In the genomic region with DNA sequence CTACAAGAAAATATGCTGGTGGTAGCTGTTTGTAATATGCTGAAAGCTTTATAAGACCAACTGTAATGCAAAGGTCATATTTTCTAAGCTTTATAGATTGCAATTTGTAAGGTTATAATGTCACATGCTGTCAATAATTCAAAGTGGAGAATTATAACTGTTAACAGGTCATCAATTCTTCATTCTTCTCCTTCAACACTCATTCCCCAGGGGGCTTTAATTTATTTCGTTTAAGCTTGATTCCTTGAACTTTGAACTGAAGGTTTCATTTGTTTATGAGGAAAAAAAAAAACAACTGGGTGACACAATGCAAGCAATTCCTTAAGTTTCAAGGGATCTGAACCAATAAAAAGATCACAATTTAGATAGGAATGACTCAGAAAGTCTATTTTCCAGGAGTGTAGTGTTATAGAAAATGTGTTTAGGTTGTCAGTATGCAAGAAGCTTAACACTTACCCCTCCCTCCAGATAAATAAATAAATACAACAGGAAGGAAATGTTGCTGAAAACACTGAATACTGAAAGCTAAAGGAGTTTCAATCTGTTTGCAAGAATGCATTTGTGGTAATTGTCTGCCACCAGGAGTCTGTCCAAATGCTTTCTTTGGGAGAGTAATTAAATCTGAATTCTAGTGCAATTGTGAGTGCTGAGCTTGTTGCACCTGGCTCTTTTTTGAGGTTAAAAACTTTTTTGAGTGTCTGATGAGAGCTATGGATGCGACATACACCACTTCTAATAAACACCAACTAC, we compare ENCODE assay signal across 11 cellular contexts.
DNase-seq lines count a peak whose midpoint lies in the region; ATAC-seq, FAIRE-seq and TF ChIP-seq lines count a peak whose summit lies in the region.
"Had no signal": no experiment of that assay in that cellular context is flagged by ENCODE, and none has a peak within 500 bp of the region (broad histone marks: within the 10 kb centered on the region; RNA-seq: fewer than 3 reads in every experiment).

No MANE protein-coding gene starts in this region.

- peaks cover 2 to 9% (median 4%) of the 10 kb centered on the region in 5 experiments for H3K9me3 Mint-ChIP-seq in brain
- H3K9me3 Mint-ChIP-seq: stimulated activated naive CD8-positive, alpha-beta T cell treated with anti-CD3 and anti-CD28 coated beads, Interleukin-15, Interleukin-2, amounts not matched to agents 100 ng/mL and 50 ng/mL, for 24 hours had no signal

- peaks cover 42% of the 10 kb centered on the region for H3K4me1 Mint-ChIP-seq in brain

- no peaks in the 10 kb centered on the region for H3K27me3 Mint-ChIP-seq in brain
- H3K27me3 Mint-ChIP-seq: stimulated activated naive CD8-positive, alpha-beta T cell treated with anti-CD3 and anti-CD28 coated beads, Interleukin-15, Interleukin-2, amounts not matched to agents 100 ng/mL and 50 ng/mL, for 24 hours had no signal

- peak overlapping the region in 1 of 5 experiments; percentile 8 for H3K4me3 Mint-ChIP-seq in brain
- H3K4me3 Mint-ChIP-seq: stimulated activated naive CD8-positive, alpha-beta T cell treated with anti-CD3 and anti-CD28 coated beads, Interleukin-15, Interleukin-2, amounts not matched to agents 100 ng/mL and 50 ng/mL, for 24 hours had no signal

- peaks cover 3% of the 10 kb centered on the region for H3K36me3 Mint-ChIP-seq in brain

- peak overlapping the region in 3 of 5 experiments; percentile 17 to 54 (median 43) for H3K27ac Mint-ChIP-seq in brain
- H3K27ac Mint-ChIP-seq: stimulated activated naive CD8-positive, alpha-beta T cell treated with anti-CD3 and anti-CD28 coated beads, Interleukin-15, Interleukin-2, amounts not matched to agents 100 ng/mL and 50 ng/mL, for 24 hours had no signal

- DNase-seq in GM18507 (ENCODE audit: extremely low spot score, insufficient read length, low read depth) (peak; percentile 15), AG08395 (ENCODE audit: low spot score) (no peak), epidermal melanocyte (ENCODE audit: insufficient read length, low spot score) (no peak)
- no peak for DNase-seq in stimulated activated CD4-positive, alpha-beta T cell treated with anti-CD3 and anti-CD28 coated beads, Interleukin-1b, Interleukin-23, amount 100 ng/mL, for 48 hours
- DNase-seq in stimulated activated naive CD8-positive, alpha-beta T cell treated with anti-CD3 and anti-CD28 coated beads, Interleukin-15, Interleukin-2, amounts not matched to agents 100 U/mL and 50 U/mL, for 24 hours, result no peak
- DNase-seq: activated effector memory CD4-positive, alpha-beta T cell treated with Interleukin-2 at 50 U/mL for 16 hours; cortex of kidney had no signal

- TF ChIP-seq CTCF in brain (conservative IDR thresholded peaks at IDR 0.05), result peak; percentile 9 to 25

- peak; percentile 84 for FAIRE-seq in GM18507 (lab: Jason Lieb, UNC)

- ATAC-seq in GM21381 (IDR thresholded peaks at IDR 0.05; ENCODE audit: unreplicated experiment), result peak; percentile 93
- ATAC-seq in HG03060 (IDR thresholded peaks at IDR 0.05; ENCODE audit: low read depth, unreplicated experiment), result peak; percentile 57
- ATAC-seq in stimulated activated naive CD8-positive, alpha-beta T cell treated with anti-CD3 and anti-CD28 coated beads, Interleukin-15, Interleukin-2, amounts not matched to agents 100 U/mL and 50 U/mL, for 24 hours, result no peak
